13 cellular contexts compared by ENCODE assay signal in genomic region chr9:81465468-81466002, GRCh38.
DNase-seq lines count a peak whose midpoint lies in the region; ATAC-seq and TF ChIP-seq lines count a peak whose summit lies in the region.
"Had no signal": no experiment of that assay in that cellular context is flagged by ENCODE, and none has a peak within 500 bp of the region (broad histone marks: within the 10 kb centered on the region; RNA-seq: fewer than 3 reads in every experiment).

No MANE protein-coding gene starts in this region.

- intact Hi-C loops in tibial artery (cut with DNase I; ENCODE audit: low total_unique reads), result no loop called here

- H3K27me3 ChIP-seq in liver (ENCODE audit: control insufficient read depth in 4 of 4, insufficient read depth in 4 of 4, low read length in 3 of 4) (no peaks in the 10 kb centered on the region), tibial artery (no peaks in the 10 kb centered on the region)
- H3K27me3 ChIP-seq: upper lobe of left lung had no signal

- H3K36me3 ChIP-seq in liver (ENCODE audit: control insufficient read depth in 4 of 4, insufficient read depth in 3 of 4, low read depth in 1 of 4, low read length in 3 of 4) (no peaks in the 10 kb centered on the region), tibial artery (no peaks in the 10 kb centered on the region)
- H3K36me3 ChIP-seq: upper lobe of left lung had no signal

- H3K9ac ChIP-seq in liver (ENCODE audit: low read depth in 1 of 2, low read length in 2 of 2), result no peak overlapping the region

- no peak overlapping the region for H3K27ac ChIP-seq in liver (ENCODE audit: low read depth in 1 of 2, low read length in 2 of 2)
- no peak overlapping the region for H3K27ac ChIP-seq in tibial artery
- H3K27ac ChIP-seq: upper lobe of left lung had no signal

- DNase-seq in ACHN (peak; percentile 2), Kasumi-1 (lab: John Stamatoyannopoulos, UW) (peak; percentile 52 to 57), dermis microvascular lymphatic vessel endothelial cell (ENCODE audit: low read depth in 2 of 2) (peak; percentile 3 to 24), tibial artery (no peak), cortex of kidney (lab: John Stamatoyannopoulos, UW) (no peak)
- DNase-seq: activated gamma-delta T cell; caudate nucleus; NCI-H524; stimulated activated CD4-positive, alpha-beta T cell treated with anti-CD3 and anti-CD28 coated beads, Interleukin-2, amount 100 ng/mL, for 24 hours; upper lobe of left lung had no signal

- peaks cover 0 to 2% (median 0%) of the 10 kb centered on the region in 4 donors for H3K4me1 ChIP-seq in liver (ENCODE audit: control insufficient read depth in 4 of 4, insufficient read depth in 4 of 4, low read length in 3 of 4)
- H3K4me1 ChIP-seq in tibial artery, result no peaks in the 10 kb centered on the region
- H3K4me1 ChIP-seq: upper lobe of left lung had no signal

- TF ChIP-seq RAD21 in liver (IDR thresholded peaks at IDR 0.05), result peak; percentile 27 to 45

- H3K9me3 ChIP-seq in liver (ENCODE audit: control insufficient read depth in 4 of 4, low read length in 3 of 4) (no peaks in the 10 kb centered on the region), tibial artery (no peaks in the 10 kb centered on the region)
- H3K9me3 ChIP-seq: upper lobe of left lung had no signal

- no peak for TF ChIP-seq CTCF in liver (IDR thresholded peaks at IDR 0.05; ENCODE audit: low read depth, low read length, missing input control)
- TF ChIP-seq CTCF in tibial artery (IDR thresholded peaks at IDR 0.05), result peak in 1 of 2 experiments; percentile 9

- WGBS in liver, result 72% methylated on average over 5 of the region's 5 CpGs

- ATAC-seq in HG02884 (IDR thresholded peaks at IDR 0.05; ENCODE audit: unreplicated experiment), result no peak
- ATAC-seq in HG02642 (IDR thresholded peaks at IDR 0.05; ENCODE audit: poor library complexity, unreplicated experiment), result no peak

- in situ Hi-C loops in ACHN (cut with HindIII; ENCODE audit: low pct_ligation_motif_present, low pct_unique_long_range_greater_than_20kb, low sequenced_read_pairs), result no loop called here

- no peak overlapping the region for H3K4me3 ChIP-seq in liver (ENCODE audit: low read depth in 1 of 3, low read length in 3 of 3)
- no peak overlapping the region for H3K4me3 ChIP-seq in tibial artery
- H3K4me3 ChIP-seq: upper lobe of left lung had no signal

TF ChIP-seq in liver, 16 proteins besides CTCF, POLR2A, EP300 and RAD21:
- TF ChIP-seq SP1 (IDR thresholded peaks at IDR 0.05) (no peak), HNF4A (conservative IDR thresholded peaks at IDR 0.05) (no peak), TAF1 (conservative IDR thresholded peaks at IDR 0.05) (no peak), FOXA2 (IDR thresholded peaks at IDR 0.05) (no peak)
TF ChIP-seq in liver: peak in this region for 0.

Comparison
In these comparisons a context has a peak if more than half of its experiments do, and no peak if none do; other contexts are left out.
1. DNase-seq: peak in ACHN (single experiment), Kasumi-1 (2 of 2) and dermis microvascular lymphatic vessel endothelial cell (2 of 2); none in tibial artery (0 of 2) and cortex of kidney (single experiment).